In genomic region chr10:48456361-48456804, GRCh38 we compare ENCODE assay signal across 1 cellular context.
TF ChIP-seq lines count a peak whose summit lies in the region.

No MANE protein-coding gene starts in this region.

TF ChIP-seq in K562, 482 proteins besides CTCF, POLR2A, EP300 and RAD21 (continued from another document and continues in another):
- TF ChIP-seq RBM39 (optimal IDR thresholded peaks at IDR 0.05; ENCODE audit: low read depth, low read length) (peak; percentile 58), ILF3 (IDR thresholded peaks at IDR 0.05; ENCODE audit: borderline replicate concordance) (no peak), HDGF (IDR thresholded peaks at IDR 0.05) (peak; percentile 41; the same call in 1 of the 2 replicates), NR3C1 (CRISPR knock-in tag; IDR thresholded peaks at IDR 0.05) (no peak), DMBX1 (CRISPR knock-in tag; IDR thresholded peaks at IDR 0.05; ENCODE audit: borderline replicate concordance) (peak; percentile 84; the same call in 1 of the 2 replicates), OTX1 (CRISPR knock-in tag; IDR thresholded peaks at IDR 0.05) (0 out of 2 replicates have a peak, but pooled peaks have one; percentile 38), NR4A1 (CRISPR knock-in tag; IDR thresholded peaks at IDR 0.05) (peak; percentile 39; the same call in 1 of the 2 replicates), NR4A1 (tag; IDR thresholded peaks at IDR 0.05) (no peak), GTF2B (IDR thresholded peaks at IDR 0.05; ENCODE audit: extremely low read depth, insufficient read length) (no peak), RBM17 (IDR thresholded peaks at IDR 0.05; ENCODE audit: borderline replicate concordance, low read depth, low read length) (no peak), POLR3G (IDR thresholded peaks at IDR 0.05; ENCODE audit: extremely low read depth, insufficient read length, insufficient replicate concordance) (no peak), VEZF1 (CRISPR knock-in tag; IDR thresholded peaks at IDR 0.05) (peak; percentile 64), POLR3A (IDR thresholded peaks at IDR 0.05; ENCODE audit: borderline replicate concordance, extremely low read depth, insufficient read depth, insufficient read length) (no peak), ZBTB49 (CRISPR knock-in tag; IDR thresholded peaks at IDR 0.05; ENCODE audit: borderline replicate concordance) (no peak), MAZ (CRISPR knock-in tag; conservative IDR thresholded peaks at IDR 0.05 in 1 of 2, IDR thresholded peaks at IDR 0.05 in 1 of 2) (peak; percentile 64 to 74; a peak in 3 of 4 replicates), SMARCA4 (IDR thresholded peaks at IDR 0.05) (peak; percentile 30; the same call in 1 of the 2 replicates), CXXC5 (CRISPR knock-in tag; IDR thresholded peaks at IDR 0.05) (peak; percentile 67), LEF1 (IDR thresholded peaks at IDR 0.05) (peak; percentile 88), ZBTB7A (IDR thresholded peaks at IDR 0.05; ENCODE audit: borderline replicate concordance, control insufficient read depth, low read depth, low read length) (peak; percentile 42; the same call in 1 of the 2 replicates), MYNN (IDR thresholded peaks at IDR 0.05) (peak; percentile 65; the same call in 1 of the 2 replicates), MYNN (CRISPR knock-in tag; IDR thresholded peaks at IDR 0.05) (no peak), ZNF444 (CRISPR knock-in tag; IDR thresholded peaks at IDR 0.05) (0 out of 2 replicates have a peak, but pooled peaks have one; percentile 20), THRAP3 (IDR thresholded peaks at IDR 0.05; ENCODE audit: borderline replicate concordance) (no peak), ZNF75A (CRISPR knock-in tag; IDR thresholded peaks at IDR 0.05) (no peak), L3MBTL2 (IDR thresholded peaks at IDR 0.05) (no peak), ZNF707 (CRISPR knock-in tag; conservative IDR thresholded peaks at IDR 0.05) (no peak), DLX4 (CRISPR knock-in tag; IDR thresholded peaks at IDR 0.05) (no peak), TRIM25 (IDR thresholded peaks at IDR 0.05; ENCODE audit: borderline replicate concordance) (no peak), MAFG (tag; conservative IDR thresholded peaks at IDR 0.05) (no peak), ELF2 (CRISPR knock-in tag; IDR thresholded peaks at IDR 0.05) (peak; percentile 51; the same call in 1 of the 2 replicates), E2F3 (CRISPR knock-in tag; IDR thresholded peaks at IDR 0.05) (0 out of 2 replicates have a peak, but pooled peaks have one; percentile 42)
- TF ChIP-seq, protein P1, sequence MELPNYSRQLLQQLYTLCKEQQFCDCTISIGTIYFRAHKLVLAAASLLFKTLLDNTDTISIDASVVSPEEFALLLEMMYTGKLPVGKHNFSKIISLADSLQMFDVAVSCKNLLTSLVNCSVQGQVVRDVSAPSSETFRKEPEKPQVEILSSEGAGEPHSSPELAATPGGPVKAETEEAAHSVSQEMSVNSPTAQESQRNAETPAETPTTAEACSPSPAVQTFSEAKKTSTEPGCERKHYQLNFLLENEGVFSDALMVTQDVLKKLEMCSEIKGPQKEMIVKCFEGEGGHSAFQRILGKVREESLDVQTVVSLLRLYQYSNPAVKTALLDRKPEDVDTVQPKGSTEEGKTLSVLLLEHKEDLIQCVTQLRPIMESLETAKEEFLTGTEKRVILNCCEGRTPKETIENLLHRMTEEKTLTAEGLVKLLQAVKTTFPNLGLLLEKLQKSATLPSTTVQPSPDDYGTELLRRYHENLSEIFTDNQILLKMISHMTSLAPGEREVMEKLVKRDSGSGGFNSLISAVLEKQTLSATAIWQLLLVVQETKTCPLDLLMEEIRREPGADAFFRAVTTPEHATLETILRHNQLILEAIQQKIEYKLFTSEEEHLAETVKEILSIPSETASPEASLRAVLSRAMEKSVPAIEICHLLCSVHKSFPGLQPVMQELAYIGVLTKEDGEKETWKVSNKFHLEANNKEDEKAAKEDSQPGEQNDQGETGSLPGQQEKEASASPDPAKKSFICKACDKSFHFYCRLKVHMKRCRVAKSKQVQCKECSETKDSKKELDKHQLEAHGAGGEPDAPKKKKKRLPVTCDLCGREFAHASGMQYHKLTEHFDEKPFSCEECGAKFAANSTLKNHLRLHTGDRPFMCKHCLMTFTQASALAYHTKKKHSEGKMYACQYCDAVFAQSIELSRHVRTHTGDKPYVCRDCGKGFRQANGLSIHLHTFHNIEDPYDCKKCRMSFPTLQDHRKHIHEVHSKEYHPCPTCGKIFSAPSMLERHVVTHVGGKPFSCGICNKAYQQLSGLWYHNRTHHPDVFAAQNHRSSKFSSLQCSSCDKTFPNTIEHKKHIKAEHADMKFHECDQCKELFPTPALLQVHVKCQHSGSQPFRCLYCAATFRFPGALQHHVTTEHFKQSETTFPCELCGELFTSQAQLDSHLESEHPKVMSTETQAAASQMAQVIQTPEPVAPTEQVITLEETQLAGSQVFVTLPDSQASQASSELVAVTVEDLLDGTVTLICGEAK (IDR thresholded peaks at IDR 0.05) = no peak
- TF ChIP-seq, protein P1 (CRISPR knock-in tag; IDR thresholded peaks at IDR 0.05) = no peak
- TF ChIP-seq, protein P2, sequence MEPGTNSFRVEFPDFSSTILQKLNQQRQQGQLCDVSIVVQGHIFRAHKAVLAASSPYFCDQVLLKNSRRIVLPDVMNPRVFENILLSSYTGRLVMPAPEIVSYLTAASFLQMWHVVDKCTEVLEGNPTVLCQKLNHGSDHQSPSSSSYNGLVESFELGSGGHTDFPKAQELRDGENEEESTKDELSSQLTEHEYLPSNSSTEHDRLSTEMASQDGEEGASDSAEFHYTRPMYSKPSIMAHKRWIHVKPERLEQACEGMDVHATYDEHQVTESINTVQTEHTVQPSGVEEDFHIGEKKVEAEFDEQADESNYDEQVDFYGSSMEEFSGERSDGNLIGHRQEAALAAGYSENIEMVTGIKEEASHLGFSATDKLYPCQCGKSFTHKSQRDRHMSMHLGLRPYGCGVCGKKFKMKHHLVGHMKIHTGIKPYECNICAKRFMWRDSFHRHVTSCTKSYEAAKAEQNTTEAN (CRISPR knock-in tag; IDR thresholded peaks at IDR 0.05) = no peak
- TF ChIP-seq, protein P3, sequence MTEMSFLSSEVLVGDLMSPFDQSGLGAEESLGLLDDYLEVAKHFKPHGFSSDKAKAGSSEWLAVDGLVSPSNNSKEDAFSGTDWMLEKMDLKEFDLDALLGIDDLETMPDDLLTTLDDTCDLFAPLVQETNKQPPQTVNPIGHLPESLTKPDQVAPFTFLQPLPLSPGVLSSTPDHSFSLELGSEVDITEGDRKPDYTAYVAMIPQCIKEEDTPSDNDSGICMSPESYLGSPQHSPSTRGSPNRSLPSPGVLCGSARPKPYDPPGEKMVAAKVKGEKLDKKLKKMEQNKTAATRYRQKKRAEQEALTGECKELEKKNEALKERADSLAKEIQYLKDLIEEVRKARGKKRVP (CRISPR knock-in tag; IDR thresholded peaks at IDR 0.05) = peak; percentile 23; the same call in 1 of the 2 replicates
- TF ChIP-seq, protein P4, sequence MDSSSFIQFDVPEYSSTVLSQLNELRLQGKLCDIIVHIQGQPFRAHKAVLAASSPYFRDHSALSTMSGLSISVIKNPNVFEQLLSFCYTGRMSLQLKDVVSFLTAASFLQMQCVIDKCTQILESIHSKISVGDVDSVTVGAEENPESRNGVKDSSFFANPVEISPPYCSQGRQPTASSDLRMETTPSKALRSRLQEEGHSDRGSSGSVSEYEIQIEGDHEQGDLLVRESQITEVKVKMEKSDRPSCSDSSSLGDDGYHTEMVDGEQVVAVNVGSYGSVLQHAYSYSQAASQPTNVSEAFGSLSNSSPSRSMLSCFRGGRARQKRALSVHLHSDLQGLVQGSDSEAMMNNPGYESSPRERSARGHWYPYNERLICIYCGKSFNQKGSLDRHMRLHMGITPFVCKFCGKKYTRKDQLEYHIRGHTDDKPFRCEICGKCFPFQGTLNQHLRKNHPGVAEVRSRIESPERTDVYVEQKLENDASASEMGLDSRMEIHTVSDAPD (CRISPR knock-in tag; IDR thresholded peaks at IDR 0.05) = no peak
- TF ChIP-seq, protein P5, sequence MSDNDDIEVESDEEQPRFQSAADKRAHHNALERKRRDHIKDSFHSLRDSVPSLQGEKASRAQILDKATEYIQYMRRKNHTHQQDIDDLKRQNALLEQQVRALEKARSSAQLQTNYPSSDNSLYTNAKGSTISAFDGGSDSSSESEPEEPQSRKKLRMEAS (CRISPR knock-in tag; IDR thresholded peaks at IDR 0.05) = peak; percentile 31; the same call in 1 of the 2 replicates
- TF ChIP-seq, protein P6, sequence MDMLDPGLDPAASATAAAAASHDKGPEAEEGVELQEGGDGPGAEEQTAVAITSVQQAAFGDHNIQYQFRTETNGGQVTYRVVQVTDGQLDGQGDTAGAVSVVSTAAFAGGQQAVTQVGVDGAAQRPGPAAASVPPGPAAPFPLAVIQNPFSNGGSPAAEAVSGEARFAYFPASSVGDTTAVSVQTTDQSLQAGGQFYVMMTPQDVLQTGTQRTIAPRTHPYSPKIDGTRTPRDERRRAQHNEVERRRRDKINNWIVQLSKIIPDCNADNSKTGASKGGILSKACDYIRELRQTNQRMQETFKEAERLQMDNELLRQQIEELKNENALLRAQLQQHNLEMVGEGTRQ (CRISPR knock-in tag; IDR thresholded peaks at IDR 0.05) = no peak
